Comparison of ENCODE assay signal across 15 cellular contexts in genomic region chr5:74288448-74289109, GRCh38.
DNase-seq lines count a peak whose midpoint lies in the region; ATAC-seq and TF ChIP-seq lines count a peak whose summit lies in the region.
"Had no signal": no experiment of that assay in that cellular context is flagged by ENCODE, and none has a peak within 500 bp of the region (broad histone marks: within the 10 kb centered on the region; RNA-seq: fewer than 3 reads in every experiment).

No MANE protein-coding gene starts in this region.

- H3K27me3 Mint-ChIP-seq in glutamatergic neuron (ENCODE audit: unreplicated experiment), result peaks cover 2% of the 10 kb centered on the region
- no peaks in the 10 kb centered on the region for H3K27me3 Mint-ChIP-seq in osteocyte (ENCODE audit: unreplicated experiment)
- peaks cover 63% of the 10 kb centered on the region for H3K27me3 Mint-ChIP-seq in T-helper 17 cell

- no peaks in the 10 kb centered on the region for H4K20me1 ChIP-seq in mammary epithelial cell (ENCODE audit: insufficient read depth, low read length)

- H2AFZ ChIP-seq in mammary epithelial cell (ENCODE audit: low read depth, low read length), result no peak overlapping the region
- H2AFZ ChIP-seq: PC-9 had no signal

- no TSS peak for BruUV-seq in mammary epithelial cell (replicated peaks; lab: Mats Ljungman, UMichigan)

- CTCF ChIA-PET in mammary epithelial cell (lab: Charles Lee; ENCODE audit: low non-redundant PET), result interaction anchor here (0.6 to 0.7 kb wide), 3 partner anchors 37 to 344 kb away, joined by 3 to 4 read pairs (median 3); no protein-coding TSS in a partner anchor

- H3K4me2 ChIP-seq in mammary epithelial cell (ENCODE audit: insufficient read depth, low read depth, low read length), result no peak overlapping the region
- H3K4me2 ChIP-seq: PC-9 had no signal

- H3K9me3 Mint-ChIP-seq in glutamatergic neuron (ENCODE audit: unreplicated experiment) (peaks cover 10% of the 10 kb centered on the region), osteocyte (ENCODE audit: unreplicated experiment) (no peaks in the 10 kb centered on the region)
- H3K9me3 Mint-ChIP-seq: activated T-cell treated with anti-CD3 and anti-CD28 coated beads, Interleukin-2, amount 50 U/mL, for 24 hours had no signal

- H3K36me3 Mint-ChIP-seq in glutamatergic neuron (ENCODE audit: unreplicated experiment), result no peaks in the 10 kb centered on the region
- H3K36me3 Mint-ChIP-seq in osteocyte (ENCODE audit: unreplicated experiment), result no peaks in the 10 kb centered on the region
- H3K36me3 Mint-ChIP-seq in T-helper 17 cell (ENCODE audit: low read depth), result no peaks in the 10 kb centered on the region

- TF ChIP-seq CTCF in mammary epithelial cell (conservative IDR thresholded peaks at IDR 0.05 in 1 of 2, IDR thresholded peaks at IDR 0.05 in 1 of 2; ENCODE audit: extremely low read depth in 1 of 2, insufficient read depth in 1 of 2, low read depth in 1 of 2, low read length in 2 of 2), result no peak
- TF ChIP-seq CTCF in glutamatergic neuron (IDR thresholded peaks at IDR 0.05; ENCODE audit: partially characterized antibody, unreplicated experiment), result no peak
- no peak for TF ChIP-seq CTCF in osteocyte (IDR thresholded peaks at IDR 0.05)
- no peak for TF ChIP-seq CTCF in upper lobe of right lung (IDR thresholded peaks at IDR 0.05)

- dilution Hi-C loops in mammary epithelial cell (cut with HindIII; ENCODE audit: low sequenced_read_pairs), result no loop called here

- H3K36me3 ChIP-seq in mammary epithelial cell (ENCODE audit: insufficient read depth, low read length), result no peaks in the 10 kb centered on the region
- H3K36me3 ChIP-seq in upper lobe of right lung, result no peaks in the 10 kb centered on the region

- no peak overlapping the region for H3K9ac ChIP-seq in mammary epithelial cell (ENCODE audit: insufficient read depth, low read length)

- intact Hi-C loops in mammary epithelial cell (cut with micrococcal nuclease) (no loop called here), upper lobe of right lung (cut with DNase I) (no loop called here)

- no peak overlapping the region for H3K27ac ChIP-seq in mammary epithelial cell (ENCODE audit: insufficient read depth, low read depth, low read length)
- peak overlapping the region; percentile 56 for H3K27ac ChIP-seq in upper lobe of right lung
- H3K27ac ChIP-seq: PC-9 had no signal

- H3K4me1 Mint-ChIP-seq in glutamatergic neuron (ENCODE audit: low read depth, unreplicated experiment) (peaks cover 56% of the 10 kb centered on the region), osteocyte (ENCODE audit: unreplicated experiment) (peaks cover 24% of the 10 kb centered on the region), T-helper 17 cell (no peaks in the 10 kb centered on the region)

- no peaks in the 10 kb centered on the region for H3K9me3 ChIP-seq in mammary epithelial cell (replicated peaks; ENCODE audit: insufficient read depth, low read length)
- H3K9me3 ChIP-seq in upper lobe of right lung, result no peaks in the 10 kb centered on the region
- no peaks in the 10 kb centered on the region for H3K9me3 ChIP-seq in T-helper 17 cell (ENCODE audit: control insufficient read depth, low read length, poor library complexity, severe bottlenecking)

- H3K4me3 Mint-ChIP-seq in glutamatergic neuron (ENCODE audit: unreplicated experiment) (peak overlapping the region; percentile 53), osteocyte (ENCODE audit: unreplicated experiment) (no peak overlapping the region), T-helper 17 cell (no peak overlapping the region)
- H3K4me3 Mint-ChIP-seq: activated T-cell treated with anti-CD3 and anti-CD28 coated beads, Interleukin-2, amount 50 U/mL, for 24 hours had no signal

- no peak overlapping the region for H3K4me3 ChIP-seq in mammary epithelial cell (replicated peaks in 1 of 3; ENCODE audit: insufficient read depth in 1 of 3, low read depth in 2 of 3, low read length in 3 of 3)
- H3K4me3 ChIP-seq in upper lobe of right lung, result no peak overlapping the region
- H3K4me3 ChIP-seq: PC-9 had no signal

- DNase-seq in mammary epithelial cell (peak; percentile 33), glutamatergic neuron (no peak), osteocyte (ENCODE audit: extremely low spot score, unreplicated experiment) (no peak), upper lobe of right lung (no peak), SIG-M5 treated with dmso at 0.1 percent for 504 hours (lab: John Stamatoyannopoulos, UW; ENCODE audit: unreplicated experiment) (no peak), T-helper 17 cell (no peak), NCI-H2029 treated with DMSO at 0.1 percent for 48 hours (lab: John Stamatoyannopoulos, UW) (no peak)
- DNase-seq: activated T-cell treated with anti-CD3 and anti-CD28 coated beads, Interleukin-2, amount 50 U/mL, for 24 hours; effector CD8-positive, alpha-beta T cell; EL; NCI-H1092; posterior cingulate gyrus; stimulated activated CD4-positive, alpha-beta T cell treated with anti-CD3 and anti-CD28 coated beads, Interleukin-4, amount 100 ng/mL, for 1 hour had no signal

- H3K27me3 ChIP-seq in mammary epithelial cell (ENCODE audit: insufficient read depth, low read length) (no peaks in the 10 kb centered on the region), upper lobe of right lung (no peaks in the 10 kb centered on the region)

- peaks cover 15% of the 10 kb centered on the region for H3K4me1 ChIP-seq in mammary epithelial cell (ENCODE audit: insufficient read depth, low read length)
- H3K4me1 ChIP-seq in upper lobe of right lung, result peaks cover 13% of the 10 kb centered on the region

- in situ Hi-C loops in mammary epithelial cell (cut with MboI; ENCODE audit: low sequenced_read_pairs in 2 of 2), result no loop called here

- H3K27ac Mint-ChIP-seq in glutamatergic neuron (ENCODE audit: unreplicated experiment) (peak overlapping the region; percentile 81), osteocyte (ENCODE audit: unreplicated experiment) (peak overlapping the region; percentile 49), T-helper 17 cell (no peak overlapping the region)
- H3K27ac Mint-ChIP-seq: activated T-cell treated with anti-CD3 and anti-CD28 coated beads, Interleukin-2, amount 50 U/mL, for 24 hours had no signal

- no peaks in the 10 kb centered on the region for H3K79me2 ChIP-seq in mammary epithelial cell (ENCODE audit: insufficient read depth, low read length)

- 48% methylated on average over 3 of the region's 3 CpGs for WGBS in mammary epithelial cell (ENCODE audit: low coverage, missing lambda C conversion rate)

- peak; percentile 30 for ATAC-seq in upper lobe of right lung
- no peak for ATAC-seq in T-helper 17 cell
- ATAC-seq: activated CD4-positive, CD25-positive, alpha-beta regulatory T cell treated with anti-CD3 and anti-CD28 coated beads, Interleukin-2, amount 50 U/mL, for 24 hours had no signal
